ENCODE assay signal across 25 cellular contexts in genomic region chr13:104301216-104301975, GRCh38.
DNase-seq lines count a peak whose midpoint lies in the region; ATAC-seq, FAIRE-seq and TF ChIP-seq lines count a peak whose summit lies in the region.
"Had no signal": no experiment of that assay in that cellular context is flagged by ENCODE, and none has a peak within 500 bp of the region (broad histone marks: within the 10 kb centered on the region; RNA-seq: fewer than 3 reads in every experiment).

No MANE protein-coding gene starts in this region.

- H3K27me3 ChIP-seq in fibroblast of lung (ENCODE audit: control insufficient read depth, insufficient read depth, low read length): no peaks in the 10 kb centered on the region
- H3K27me3 ChIP-seq: vagina had no signal

- no peaks in the 10 kb centered on the region for H3K9me3 Mint-ChIP-seq in Calu3 (ENCODE audit: low read depth, unreplicated experiment)
- H3K9me3 Mint-ChIP-seq: activated naive CD4-positive, alpha-beta T cell treated with anti-CD3 and anti-CD28 coated beads for 36 hours; H9 had no signal

- no peaks in the 10 kb centered on the region for H3K9me3 ChIP-seq in fibroblast of lung (ENCODE audit: control insufficient read depth, insufficient read depth, low read depth, low read length)
- H3K9me3 ChIP-seq: lower lobe of right lung, vagina had no signal

- DNase-seq in H4 (ENCODE audit: low spot score) (peak; percentile 18), NCI-H128 (lab: John Stamatoyannopoulos, UW; ENCODE audit: unreplicated experiment) (peak; percentile 2), NCI-H82 treated with DMSO at 0.1 percent for 48 hours (lab: John Stamatoyannopoulos, UW; ENCODE audit: unreplicated experiment) (peak; percentile 98), fibroblast of lung (ENCODE audit: low read depth in 2 of 2) (peak; percentile 26 to 66), Calu3 (no peak), GM12892 (ENCODE audit: insufficient read length) (no peak), 8988T (no peak)
- DNase-seq: ACHN; activated naive CD4-positive, alpha-beta T cell treated with anti-CD3 and anti-CD28 coated beads for 36 hours; cortex of kidney; EL; glutamatergic neuron; H9; lower lobe of right lung; NCI-H1436 treated with DMSO at 0.1 percent for 48 hours; right cardiac atrium; stimulated activated CD4-positive, alpha-beta T cell treated with anti-CD3 and anti-CD28 coated beads, Interleukin-4, amount 100 ng/mL, for 24 hours; stimulated activated naive B cell treated with anti-CD40 and anti-IgM and Interleukin-4, amounts not matched to agents 10 μg/mL and 1 μg/mL and 100 μg/mL, for 72 hours had no signal

- no peaks in the 10 kb centered on the region for H3K36me3 Mint-ChIP-seq in Calu3 (ENCODE audit: insufficient read depth, unreplicated experiment)
- H3K36me3 Mint-ChIP-seq: stimulated activated naive B cell treated with anti-CD40 and anti-IgM and Interleukin-4, amounts not matched to agents 10 μg/mL and 1 μg/mL and 100 μg/mL, for 72 hours had no signal

- no peaks in the 10 kb centered on the region for H4K20me1 ChIP-seq in fibroblast of lung (ENCODE audit: control insufficient read depth, extremely low read depth, insufficient read depth, low read length)

- H3K4me3 ChIP-seq in fibroblast of lung (replicated peaks in 1 of 4; ENCODE audit: control extremely low read depth in 1 of 4, insufficient read depth in 1 of 4, low read depth in 3 of 4, low read length in 4 of 4): no peak overlapping the region
- H3K4me3 ChIP-seq: lower lobe of right lung, SK-N-MC, vagina had no signal

- H3K79me2 ChIP-seq in fibroblast of lung (ENCODE audit: control insufficient read depth, insufficient read depth, low read length): no peaks in the 10 kb centered on the region
- H3K79me2 ChIP-seq: parathyroid adenoma had no signal

- no peak overlapping the region for H3K9ac ChIP-seq in fibroblast of lung (ENCODE audit: insufficient read depth, low read length)
- H3K9ac ChIP-seq: parathyroid adenoma had no signal

- no TSS peak for BruUV-seq in Calu3 (replicated peaks; lab: Mats Ljungman, UMichigan)

- no peak overlapping the region for H3K4me3 Mint-ChIP-seq in Calu3 (ENCODE audit: low read depth, unreplicated experiment)
- H3K4me3 Mint-ChIP-seq: activated naive CD4-positive, alpha-beta T cell treated with anti-CD3 and anti-CD28 coated beads for 36 hours; H9; stimulated activated naive B cell treated with anti-CD40 and anti-IgM and Interleukin-4, amounts not matched to agents 10 μg/mL and 1 μg/mL and 100 μg/mL, for 72 hours had no signal

- no peak for TF ChIP-seq POLR2A in GM12892 (IDR thresholded peaks at IDR 0.05; ENCODE audit: low read depth, low read length)

- ATAC-seq in GM18909 (IDR thresholded peaks at IDR 0.05; ENCODE audit: poor library complexity, unreplicated experiment): no peak
- ATAC-seq: HepG2; lower lobe of right lung; right cardiac atrium; stimulated activated naive B cell treated with anti-CD40 and anti-IgM and Interleukin-4, amounts not matched to agents 10 μg/mL and 1 μg/mL and 100 μg/mL, for 72 hours had no signal

- H3K4me1 ChIP-seq in fibroblast of lung (ENCODE audit: control insufficient read depth, extremely low read depth, insufficient read depth, low read length): no peaks in the 10 kb centered on the region
- H3K4me1 ChIP-seq: lower lobe of right lung, parathyroid adenoma, vagina had no signal

- FAIRE-seq in GM12892 (lab: Jason Lieb, UNC): no peak
- FAIRE-seq: HepG2 had no signal

- no peak overlapping the region for H3K27ac Mint-ChIP-seq in Calu3 (ENCODE audit: unreplicated experiment)
- H3K27ac Mint-ChIP-seq: activated naive CD4-positive, alpha-beta T cell treated with anti-CD3 and anti-CD28 coated beads for 36 hours; H9; stimulated activated naive B cell treated with anti-CD40 and anti-IgM and Interleukin-4, amounts not matched to agents 10 μg/mL and 1 μg/mL and 100 μg/mL, for 72 hours had no signal

- H3K27me3 Mint-ChIP-seq in Calu3 (ENCODE audit: unreplicated experiment): no peaks in the 10 kb centered on the region
- H3K27me3 Mint-ChIP-seq: stimulated activated naive B cell treated with anti-CD40 and anti-IgM and Interleukin-4, amounts not matched to agents 10 μg/mL and 1 μg/mL and 100 μg/mL, for 72 hours had no signal

- intact Hi-C loops in Calu3 (cut with micrococcal nuclease; ENCODE audit: unreplicated experiment): no loop called here

- no peak overlapping the region for H3K4me2 ChIP-seq in fibroblast of lung (ENCODE audit: extremely low read depth, insufficient read depth, low read length)

- TF ChIP-seq CTCF in fibroblast of lung (conservative IDR thresholded peaks at IDR 0.05 in 1 of 2, IDR thresholded peaks at IDR 0.05 in 1 of 2; ENCODE audit: low read depth in 1 of 2, low read length in 2 of 2): no peak
- no peak for TF ChIP-seq CTCF in Calu3 (IDR thresholded peaks at IDR 0.05; ENCODE audit: unreplicated experiment)

- no peaks in the 10 kb centered on the region for H3K4me1 Mint-ChIP-seq in Calu3 (ENCODE audit: low read depth, unreplicated experiment)
- H3K4me1 Mint-ChIP-seq: H9; stimulated activated naive B cell treated with anti-CD40 and anti-IgM and Interleukin-4, amounts not matched to agents 10 μg/mL and 1 μg/mL and 100 μg/mL, for 72 hours had no signal

- no peak overlapping the region for H3K27ac ChIP-seq in fibroblast of lung (ENCODE audit: insufficient read depth, low read length)
- H3K27ac ChIP-seq: HL-60, lower lobe of right lung, parathyroid adenoma, RWPE1, SK-N-MC, vagina had no signal

- H3K36me3 ChIP-seq in fibroblast of lung (ENCODE audit: control insufficient read depth, insufficient read depth, low read length): no peaks in the 10 kb centered on the region
- H3K36me3 ChIP-seq: lower lobe of right lung, vagina had no signal

- H2AFZ ChIP-seq in fibroblast of lung (ENCODE audit: low read length): no peak overlapping the region
- H2AFZ ChIP-seq: parathyroid adenoma had no signal

- CTCF ChIA-PET in Calu3 (lab: Charles Lee): no interaction called here

Comparison
In these comparisons a context has a peak if more than half of its experiments do, and no peak if none do; other contexts are left out.
1. DNase-seq: peak in H4 (single experiment), NCI-H128 (single experiment), NCI-H82 treated with DMSO at 0.1 percent for 48 hours (single experiment) and fibroblast of lung (2 of 2); none in Calu3 (single experiment), GM12892 (single experiment) and 8988T (single experiment).